Comparison of ENCODE assay signal across 11 cellular contexts in genomic region chr9:134377976-134378375, GRCh38. TPM values are rescaled to one million over a fixed set of nuclear protein-coding genes. Genes with fewer than 3 reads are reported as not detected.
A peak's percentile ranks its signal among the peaks of the same experiment; 100 is the strongest.
DNase-seq lines count a peak whose midpoint lies in the region; ATAC-seq and TF ChIP-seq lines count a peak whose summit lies in the region.
"Had no signal": no experiment of that assay in that cellular context is flagged by ENCODE, and none has a peak within 500 bp of the region (broad histone marks: within the 10 kb centered on the region; RNA-seq: fewer than 3 reads in every experiment).

No MANE protein-coding gene starts in this region.

- DNase-seq in DMS 273 (lab: John Stamatoyannopoulos, UW; ENCODE audit: unreplicated experiment) (peak; percentile 44), DMS 273 treated with DMSO at 0.1 percent for 48 hours (lab: John Stamatoyannopoulos, UW) (no peak), cerebellar cortex (ENCODE audit: low spot score) (peak; percentile 23), lung (ENCODE audit: low spot score) (peak; percentile 72), upper lobe of right lung (peak; percentile 91), mesenteric fat pad (ENCODE audit: low spot score) (no peak), ecto neural progenitor cell (ENCODE audit: low spot score) (no peak), MV-4-11 (lab: John Stamatoyannopoulos, UW) (no peak)
- DNase-seq: activated CD8-positive, alpha-beta memory T cell treated with anti-CD3 and anti-CD28 coated beads, Interleukin-2, amount 50 U/mL, for 4 hours; central memory CD4-positive, alpha-beta T cell had no signal

- H3K27me3 ChIP-seq in lung (ENCODE audit: control insufficient read depth, insufficient read depth) = no peaks in the 10 kb centered on the region
- no peaks in the 10 kb centered on the region for H3K27me3 ChIP-seq in upper lobe of right lung

- no peak overlapping the region for H3K4me3 ChIP-seq in lung
- H3K4me3 ChIP-seq in upper lobe of right lung = no peak overlapping the region

- H3K36me3 ChIP-seq in lung (ENCODE audit: control insufficient read depth in 2 of 2, insufficient read depth in 2 of 2, low read length in 2 of 2) = no peaks in the 10 kb centered on the region
- no peaks in the 10 kb centered on the region for H3K36me3 ChIP-seq in upper lobe of right lung

- H3K27ac ChIP-seq in lung (ENCODE audit: low read depth in 1 of 2, low read length in 1 of 2) = peak overlapping the region in 1 of 2 donors; percentile 58
- peak overlapping the region; percentile 51 for H3K27ac ChIP-seq in upper lobe of right lung
- H3K27ac ChIP-seq: 22Rv1 had no signal

- TF ChIP-seq CTCF in lung (IDR thresholded peaks at IDR 0.05; ENCODE audit: control extremely low read depth, extremely low read depth) (no peak), upper lobe of right lung (IDR thresholded peaks at IDR 0.05) (no peak)

- WGBS in lung, 2 donors = 26 to 40% methylated on average over 17 of the region's 17 CpGs

- H3K9me3 ChIP-seq in lung (ENCODE audit: control insufficient read depth in 2 of 2, insufficient read depth in 1 of 2, low read length in 1 of 2) (no peaks in the 10 kb centered on the region), upper lobe of right lung (no peaks in the 10 kb centered on the region)

- no peak for ATAC-seq in lung (ENCODE audit: insufficient read depth, low FRiP score)
- peak; percentile 7 for ATAC-seq in upper lobe of right lung

- intact Hi-C loops in upper lobe of right lung (cut with DNase I) = no loop called here

- H3K4me1 ChIP-seq in lung (ENCODE audit: control insufficient read depth in 2 of 2, insufficient read depth in 2 of 2, low read length in 2 of 2) (peaks cover 28 to 85% of the 10 kb centered on the region in 2 donors), upper lobe of right lung (peaks cover 89% of the 10 kb centered on the region)

RNA-seq across cellular contexts. Expression of gene RXRA, which starts 51.7 kb away (rescaled TPM):
- 10 to 100 TPM; 24.2 to 85.2 TPM for total RNA-seq in lung
- 10 to 100 TPM; 45.5 to 58.9 TPM for polyA plus RNA-seq in lung
- total RNA-seq in upper lobe of right lung = 80.6 TPM
- total RNA-seq in mesenteric fat pad = 129 TPM

Comparison
In these comparisons a context has a peak if more than half of its experiments do, and no peak if none do; other contexts are left out.
1. DNase-seq: peak in DMS 273 (single experiment), cerebellar cortex (single experiment), lung (single experiment) and upper lobe of right lung (single experiment); none in DMS 273 treated with DMSO at 0.1 percent for 48 hours (single experiment), mesenteric fat pad (single experiment), ecto neural progenitor cell (single experiment) and MV-4-11 (single experiment).